23 cellular contexts compared by ENCODE assay signal in genomic region chr18:76935722-76936337, GRCh38.
DNase-seq lines count a peak whose midpoint lies in the region; ATAC-seq, FAIRE-seq and TF ChIP-seq lines count a peak whose summit lies in the region.
"Had no signal": no experiment of that assay in that cellular context is flagged by ENCODE, and none has a peak within 500 bp of the region (broad histone marks: within the 10 kb centered on the region; RNA-seq: fewer than 3 reads in every experiment).

No MANE protein-coding gene starts in this region.

- intact Hi-C loops in Right ventricle myocardium inferior (cut with DNase I), result no loop called here
- intact Hi-C loops in left ventricle myocardium inferior (cut with micrococcal nuclease), result no loop called here
- intact Hi-C loops in pancreas (cut with DNase I), result no loop called here

- H3K36me3 ChIP-seq in left ventricle myocardium inferior (peaks cover 64% of the 10 kb centered on the region), Karpas-422 (ENCODE audit: insufficient read depth, low read length) (peaks cover 31% of the 10 kb centered on the region; the same call in 1 of the 2 replicates), pancreas (peaks cover 0 to 35% (median 4%) of the 10 kb centered on the region in 3 donors)
- H3K36me3 ChIP-seq: BE2C had no signal

- H3K27ac ChIP-seq in left ventricle myocardium inferior (replicated peaks), result no peak overlapping the region
- peak overlapping the region; percentile 45; the same call in 1 of the 2 replicates for H3K27ac ChIP-seq in Karpas-422 (ENCODE audit: low read length)
- no peak overlapping the region for H3K27ac ChIP-seq in pancreas
- H3K27ac ChIP-seq: A549; BLaER1 treated with 17β-estradiol and CSF1 and Interleukin-3, amounts not matched to agents 10 nM and 100 nM had no signal

- H3K4me3 ChIP-seq in left ventricle myocardium inferior (no peak overlapping the region), Karpas-422 (ENCODE audit: low read length) (no peak overlapping the region), pancreas (no peak overlapping the region)
- H3K4me3 ChIP-seq: A549; BLaER1 treated with 17β-estradiol and CSF1 and Interleukin-3, amounts not matched to agents 10 nM and 100 nM; GM23338 had no signal

- H3K4me1 ChIP-seq in left ventricle myocardium inferior (no peaks in the 10 kb centered on the region), Karpas-422 (ENCODE audit: low read length) (peaks cover 40% of the 10 kb centered on the region), pancreas (no peaks in the 10 kb centered on the region)
- H3K4me1 ChIP-seq: A549; BE2C; BLaER1 treated with 17β-estradiol and CSF1 and Interleukin-3, amounts not matched to agents 10 nM and 100 nM had no signal

- no peaks in the 10 kb centered on the region for H3K9me2 ChIP-seq in Karpas-422 (replicated peaks; ENCODE audit: insufficient read depth, low read length)

- DNase-seq in Right ventricle myocardium inferior (ENCODE audit: missing footprints), result no peak
- DNase-seq in left ventricle myocardium inferior, result no peak
- no peak for DNase-seq in Karpas-422
- peak; percentile 80 for DNase-seq in left lobe of liver (ENCODE audit: low spot score)
- no peak for DNase-seq in pancreas
- DNase-seq in NCI-H510A (lab: John Stamatoyannopoulos, UW), result no peak
- DNase-seq: 8988T; ACHN; AML-193; BE2C; CD4-positive, alpha-beta T cell; CD8-positive, alpha-beta memory T cell; DMS53; DMS79 treated with DMSO at 0.1 percent for 48 hours; GF-D8; H9 had no signal

- H3K9me3 ChIP-seq in left ventricle myocardium inferior (replicated peaks), result no peaks in the 10 kb centered on the region
- H3K9me3 ChIP-seq in Karpas-422 (ENCODE audit: low read length), result no peaks in the 10 kb centered on the region
- no peaks in the 10 kb centered on the region for H3K9me3 ChIP-seq in pancreas
- H3K9me3 ChIP-seq: A549; BE2C; BLaER1 treated with 17β-estradiol and CSF1 and Interleukin-3, amounts not matched to agents 10 nM and 100 nM had no signal

- 92 to 93% methylated on average over 18 of the region's 18 CpGs for WGBS in pancreas, 2 donors

- no peak for FAIRE-seq in pancreas (lab: Jason Lieb, UNC)
- FAIRE-seq: A549, GM12891, GM18507 had no signal

- no peak overlapping the region for H2AFZ ChIP-seq in Karpas-422 (ENCODE audit: low read length)
- H2AFZ ChIP-seq: GM23338 had no signal

- H3K4me2 ChIP-seq in Karpas-422 (ENCODE audit: low read depth, low read length, poor library complexity, severe bottlenecking), result no peak overlapping the region
- H3K4me2 ChIP-seq: A549; BLaER1 treated with 17β-estradiol and CSF1 and Interleukin-3, amounts not matched to agents 10 nM and 100 nM; GM23338 had no signal

- H4K20me1 ChIP-seq in Karpas-422 (ENCODE audit: insufficient read depth, low read depth, low read length), result no peaks in the 10 kb centered on the region

- ATAC-seq in Right ventricle myocardium inferior, result peak; percentile 27
- ATAC-seq in left lobe of liver, result peak; percentile 92
- ATAC-seq in HG03439 (IDR thresholded peaks at IDR 0.05; ENCODE audit: unreplicated experiment), result no peak
- ATAC-seq in pancreas, result no peak
- ATAC-seq: A549, GM23338, HCT116 had no signal

- H3K27me3 ChIP-seq in left ventricle myocardium inferior (ENCODE audit: low read depth) (no peaks in the 10 kb centered on the region), Karpas-422 (ENCODE audit: low read length) (no peaks in the 10 kb centered on the region), pancreas (no peaks in the 10 kb centered on the region)
- H3K27me3 ChIP-seq: BE2C; BLaER1 treated with 17β-estradiol and CSF1 and Interleukin-3, amounts not matched to agents 10 nM and 100 nM had no signal

- peaks cover 24% of the 10 kb centered on the region; the same call in 1 of the 2 replicates for H3K79me2 ChIP-seq in Karpas-422 (ENCODE audit: low read length)

- TF ChIP-seq CTCF in left ventricle myocardium inferior (IDR thresholded peaks at IDR 0.05; ENCODE audit: borderline replicate concordance) (no peak), pancreas (IDR thresholded peaks at IDR 0.05) (no peak)

- no peak overlapping the region for H3K9ac ChIP-seq in Karpas-422 (ENCODE audit: low read length)
- H3K9ac ChIP-seq: BLaER1 treated with 17β-estradiol and CSF1 and Interleukin-3, amounts not matched to agents 10 nM and 100 nM had no signal

Comparison
In these comparisons a context has a peak if more than half of its experiments do, and no peak if none do; other contexts are left out.
1. ATAC-seq: peak in Right ventricle myocardium inferior (single experiment) and left lobe of liver (single experiment); none in HG03439 (single experiment) and pancreas (0 of 4).